Comparison of ENCODE assay signal across 25 cellular contexts in genomic region chr7:133741078-133741477, GRCh38.
"Had no signal": no experiment of that assay in that cellular context is flagged by ENCODE, and none has a peak within 500 bp of the region (broad histone marks: within the 10 kb centered on the region; RNA-seq: fewer than 3 reads in every experiment).

No MANE protein-coding gene starts in this region.

- DNase-seq: activated CD4-positive, alpha-beta T cell treated with anti-CD3 and anti-CD28 coated beads for 1 hour; activated CD4-positive, alpha-beta T cell treated with anti-CD3 and anti-CD28 coated beads for 4 hours; activated CD4-positive, alpha-beta T cell treated with anti-CD3 and anti-CD28 coated beads, Interleukin-2, amount 50 U/mL, for 1 hour; activated CD4-positive, alpha-beta T cell treated with anti-CD3 and anti-CD28 coated beads, Interleukin-2, amount 50 U/mL, for 48 hours; activated CD8-positive, alpha-beta memory T cell treated with anti-CD3 and anti-CD28 coated beads for 24 hours; activated CD8-positive, alpha-beta T cell treated with anti-CD3 and anti-CD28 coated beads for 36 hours; activated effector memory CD4-positive, alpha-beta T cell treated with Interleukin-2 at 50 U/mL for 16 hours; activated gamma-delta T cell treated with Interleukin-2 at 50 U/mL for 16 hours; activated naive CD4-positive, alpha-beta T cell treated with anti-CD3 and anti-CD28 coated beads, Interleukin-2, amount 50 U/mL, for 16 hours; activated naive CD4-positive, alpha-beta T cell treated with Interleukin-2 at 50 U/mL for 16 hours; activated T-cell treated with anti-CD3 and anti-CD28 coated beads, Interleukin-2, amount 50 U/mL, for 4 hours; amniotic stem cell; anterior cingulate cortex; brain microvascular endothelial cell; cerebellar nuclear complex; colonic mucosa; effector CD8-positive, alpha-beta T cell; esophagus squamous epithelium; foreskin melanocyte; heart right ventricle; T-helper 2 cell had no signal

- H3K27ac Mint-ChIP-seq: activated CD8-positive, alpha-beta T cell treated with anti-CD3 and anti-CD28 coated beads for 36 hours; activated naive CD8-positive, alpha-beta T cell; activated T-helper 17 cell treated with anti-CD3 and anti-CD28 coated beads, Interleukin-2, amount 50 U/mL, for 72 hours had no signal

- H3K27me3 Mint-ChIP-seq: activated CD8-positive, alpha-beta T cell treated with anti-CD3 and anti-CD28 coated beads for 36 hours; activated naive CD8-positive, alpha-beta T cell; activated T-helper 17 cell treated with anti-CD3 and anti-CD28 coated beads, Interleukin-2, amount 50 U/mL, for 72 hours had no signal

- H2AFZ ChIP-seq: hepatocyte had no signal

- H3K4me3 Mint-ChIP-seq: activated CD8-positive, alpha-beta T cell treated with anti-CD3 and anti-CD28 coated beads for 36 hours; activated naive CD8-positive, alpha-beta T cell; activated T-cell treated with anti-CD3 and anti-CD28 coated beads, Interleukin-2, amount 50 U/mL, for 4 hours; activated T-helper 17 cell treated with anti-CD3 and anti-CD28 coated beads, Interleukin-2, amount 50 U/mL, for 72 hours had no signal

- H3K36me3 ChIP-seq: brain microvascular endothelial cell, colonic mucosa, esophagus squamous epithelium, gastroesophageal sphincter, heart right ventricle had no signal

- H3K4me1 ChIP-seq: colonic mucosa, esophagus squamous epithelium, gastroesophageal sphincter, heart right ventricle had no signal

- H3K27me3 ChIP-seq: brain microvascular endothelial cell, colonic mucosa, esophagus squamous epithelium, gastroesophageal sphincter, heart right ventricle, hepatocyte had no signal

- H3K4me1 Mint-ChIP-seq: activated T-helper 17 cell treated with anti-CD3 and anti-CD28 coated beads, Interleukin-2, amount 50 U/mL, for 72 hours had no signal

- H3K9me3 ChIP-seq: colonic mucosa, esophagus squamous epithelium, gastroesophageal sphincter, heart right ventricle had no signal

- H3K9me3 Mint-ChIP-seq: activated CD8-positive, alpha-beta T cell treated with anti-CD3 and anti-CD28 coated beads for 36 hours; activated T-cell treated with anti-CD3 and anti-CD28 coated beads, Interleukin-2, amount 50 U/mL, for 4 hours; activated T-helper 17 cell treated with anti-CD3 and anti-CD28 coated beads, Interleukin-2, amount 50 U/mL, for 72 hours had no signal

- ATAC-seq: activated CD8-positive, alpha-beta T cell treated with anti-CD3 and anti-CD28 coated beads for 36 hours; activated T-cell treated with anti-CD3 and anti-CD28 coated beads, Interleukin-2, amount 50 U/mL, for 4 hours; activated T-helper 17 cell treated with anti-CD3 and anti-CD28 coated beads, Interleukin-2, amount 50 U/mL, for 72 hours; gastroesophageal sphincter; heart right ventricle had no signal

- H3K79me2 ChIP-seq: hepatocyte had no signal

- H3K4me3 ChIP-seq: colonic mucosa, esophagus squamous epithelium, gastroesophageal sphincter, heart right ventricle, hepatocyte had no signal

- H3K4me2 ChIP-seq: hepatocyte had no signal
